Comparison of ENCODE assay signal across 2 cellular contexts in the genomic region with DNA sequence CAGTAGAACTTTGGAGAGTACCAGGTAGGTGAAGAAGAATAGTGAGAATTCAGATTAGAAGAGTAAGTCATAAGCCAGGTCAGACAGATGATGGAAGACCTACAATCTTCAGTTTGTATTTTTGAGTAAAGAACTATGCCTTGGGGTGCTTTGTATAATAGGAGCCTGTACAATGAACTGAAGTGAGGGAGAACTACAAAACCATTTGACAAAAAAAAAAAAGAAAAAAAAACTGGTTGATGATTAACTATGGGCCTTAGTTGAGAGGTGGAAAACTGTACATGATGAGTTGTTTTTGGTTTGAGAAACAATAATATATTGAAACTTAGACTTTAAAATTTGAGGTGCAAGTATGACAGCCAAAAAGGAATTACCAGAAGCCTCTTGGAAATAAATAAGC.
TF ChIP-seq lines count a peak whose summit lies in the region.

No MANE protein-coding gene starts in this region.

TF ChIP-seq in HCT116, 20 proteins besides CTCF, POLR2A, EP300 and RAD21:
- no peak for TF ChIP-seq ZFX (IDR thresholded peaks at IDR 0.05)
- no peak for TF ChIP-seq EZH2phosphoT487 (IDR thresholded peaks at IDR 0.05; ENCODE audit: borderline replicate concordance)
- no peak for TF ChIP-seq ATF3 (IDR thresholded peaks at IDR 0.05)
- TF ChIP-seq ELF1 (IDR thresholded peaks at IDR 0.05; ENCODE audit: borderline replicate concordance, low read depth), result no peak
- no peak for TF ChIP-seq SIN3A (IDR thresholded peaks at IDR 0.05; ENCODE audit: low read depth)
- TF ChIP-seq, protein P1, sequence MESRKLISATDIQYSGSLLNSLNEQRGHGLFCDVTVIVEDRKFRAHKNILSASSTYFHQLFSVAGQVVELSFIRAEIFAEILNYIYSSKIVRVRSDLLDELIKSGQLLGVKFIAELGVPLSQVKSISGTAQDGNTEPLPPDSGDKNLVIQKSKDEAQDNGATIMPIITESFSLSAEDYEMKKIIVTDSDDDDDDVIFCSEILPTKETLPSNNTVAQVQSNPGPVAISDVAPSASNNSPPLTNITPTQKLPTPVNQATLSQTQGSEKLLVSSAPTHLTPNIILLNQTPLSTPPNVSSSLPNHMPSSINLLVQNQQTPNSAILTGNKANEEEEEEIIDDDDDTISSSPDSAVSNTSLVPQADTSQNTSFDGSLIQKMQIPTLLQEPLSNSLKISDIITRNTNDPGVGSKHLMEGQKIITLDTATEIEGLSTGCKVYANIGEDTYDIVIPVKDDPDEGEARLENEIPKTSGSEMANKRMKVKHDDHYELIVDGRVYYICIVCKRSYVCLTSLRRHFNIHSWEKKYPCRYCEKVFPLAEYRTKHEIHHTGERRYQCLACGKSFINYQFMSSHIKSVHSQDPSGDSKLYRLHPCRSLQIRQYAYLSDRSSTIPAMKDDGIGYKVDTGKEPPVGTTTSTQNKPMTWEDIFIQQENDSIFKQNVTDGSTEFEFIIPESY (IDR thresholded peaks at IDR 0.05; ENCODE audit: extremely low read depth, insufficient replicate concordance, low read length), result no peak
- TF ChIP-seq, protein P2, sequence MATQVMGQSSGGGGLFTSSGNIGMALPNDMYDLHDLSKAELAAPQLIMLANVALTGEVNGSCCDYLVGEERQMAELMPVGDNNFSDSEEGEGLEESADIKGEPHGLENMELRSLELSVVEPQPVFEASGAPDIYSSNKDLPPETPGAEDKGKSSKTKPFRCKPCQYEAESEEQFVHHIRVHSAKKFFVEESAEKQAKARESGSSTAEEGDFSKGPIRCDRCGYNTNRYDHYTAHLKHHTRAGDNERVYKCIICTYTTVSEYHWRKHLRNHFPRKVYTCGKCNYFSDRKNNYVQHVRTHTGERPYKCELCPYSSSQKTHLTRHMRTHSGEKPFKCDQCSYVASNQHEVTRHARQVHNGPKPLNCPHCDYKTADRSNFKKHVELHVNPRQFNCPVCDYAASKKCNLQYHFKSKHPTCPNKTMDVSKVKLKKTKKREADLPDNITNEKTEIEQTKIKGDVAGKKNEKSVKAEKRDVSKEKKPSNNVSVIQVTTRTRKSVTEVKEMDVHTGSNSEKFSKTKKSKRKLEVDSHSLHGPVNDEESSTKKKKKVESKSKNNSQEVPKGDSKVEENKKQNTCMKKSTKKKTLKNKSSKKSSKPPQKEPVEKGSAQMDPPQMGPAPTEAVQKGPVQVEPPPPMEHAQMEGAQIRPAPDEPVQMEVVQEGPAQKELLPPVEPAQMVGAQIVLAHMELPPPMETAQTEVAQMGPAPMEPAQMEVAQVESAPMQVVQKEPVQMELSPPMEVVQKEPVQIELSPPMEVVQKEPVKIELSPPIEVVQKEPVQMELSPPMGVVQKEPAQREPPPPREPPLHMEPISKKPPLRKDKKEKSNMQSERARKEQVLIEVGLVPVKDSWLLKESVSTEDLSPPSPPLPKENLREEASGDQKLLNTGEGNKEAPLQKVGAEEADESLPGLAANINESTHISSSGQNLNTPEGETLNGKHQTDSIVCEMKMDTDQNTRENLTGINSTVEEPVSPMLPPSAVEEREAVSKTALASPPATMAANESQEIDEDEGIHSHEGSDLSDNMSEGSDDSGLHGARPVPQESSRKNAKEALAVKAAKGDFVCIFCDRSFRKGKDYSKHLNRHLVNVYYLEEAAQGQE (IDR thresholded peaks at IDR 0.05; ENCODE audit: low read depth), result no peak
- no peak for TF ChIP-seq CBX3 (IDR thresholded peaks at IDR 0.05; ENCODE audit: low read depth)
- TF ChIP-seq EGR1 (IDR thresholded peaks at IDR 0.05; ENCODE audit: low read depth), result no peak
- no peak for TF ChIP-seq FOSL1 (IDR thresholded peaks at IDR 0.05; ENCODE audit: low read depth)
- no peak for TF ChIP-seq POLR2AphosphoS5 (IDR thresholded peaks at IDR 0.05; ENCODE audit: low read depth, low read length)
- no peak for TF ChIP-seq ZNF274 (IDR thresholded peaks at IDR 0.05; ENCODE audit: low read depth, low read length)
- no peak for TF ChIP-seq SRF (IDR thresholded peaks at IDR 0.05; ENCODE audit: low read depth)
- no peak for TF ChIP-seq YY1 (IDR thresholded peaks at IDR 0.05; ENCODE audit: extremely low read depth, insufficient replicate concordance, low read depth, low read length)
- TF ChIP-seq SP1 (IDR thresholded peaks at IDR 0.05; ENCODE audit: low read depth), result no peak
- no peak for TF ChIP-seq TCF7L2 (IDR thresholded peaks at IDR 0.05; ENCODE audit: borderline replicate concordance, extremely low read depth, insufficient read depth, insufficient read length)
- no peak for TF ChIP-seq EZH2 (IDR thresholded peaks at IDR 0.05)
- no peak for TF ChIP-seq CEBPB (IDR thresholded peaks at IDR 0.05; ENCODE audit: low read depth)

TF ChIP-seq in HepG2, 621 proteins besides CTCF, POLR2A, EP300 and RAD21:
- TF ChIP-seq CEBPB (IDR thresholded peaks at IDR 0.05; ENCODE audit: borderline replicate concordance, low read depth, low read length), result no peak
- TF ChIP-seq, protein P3, sequence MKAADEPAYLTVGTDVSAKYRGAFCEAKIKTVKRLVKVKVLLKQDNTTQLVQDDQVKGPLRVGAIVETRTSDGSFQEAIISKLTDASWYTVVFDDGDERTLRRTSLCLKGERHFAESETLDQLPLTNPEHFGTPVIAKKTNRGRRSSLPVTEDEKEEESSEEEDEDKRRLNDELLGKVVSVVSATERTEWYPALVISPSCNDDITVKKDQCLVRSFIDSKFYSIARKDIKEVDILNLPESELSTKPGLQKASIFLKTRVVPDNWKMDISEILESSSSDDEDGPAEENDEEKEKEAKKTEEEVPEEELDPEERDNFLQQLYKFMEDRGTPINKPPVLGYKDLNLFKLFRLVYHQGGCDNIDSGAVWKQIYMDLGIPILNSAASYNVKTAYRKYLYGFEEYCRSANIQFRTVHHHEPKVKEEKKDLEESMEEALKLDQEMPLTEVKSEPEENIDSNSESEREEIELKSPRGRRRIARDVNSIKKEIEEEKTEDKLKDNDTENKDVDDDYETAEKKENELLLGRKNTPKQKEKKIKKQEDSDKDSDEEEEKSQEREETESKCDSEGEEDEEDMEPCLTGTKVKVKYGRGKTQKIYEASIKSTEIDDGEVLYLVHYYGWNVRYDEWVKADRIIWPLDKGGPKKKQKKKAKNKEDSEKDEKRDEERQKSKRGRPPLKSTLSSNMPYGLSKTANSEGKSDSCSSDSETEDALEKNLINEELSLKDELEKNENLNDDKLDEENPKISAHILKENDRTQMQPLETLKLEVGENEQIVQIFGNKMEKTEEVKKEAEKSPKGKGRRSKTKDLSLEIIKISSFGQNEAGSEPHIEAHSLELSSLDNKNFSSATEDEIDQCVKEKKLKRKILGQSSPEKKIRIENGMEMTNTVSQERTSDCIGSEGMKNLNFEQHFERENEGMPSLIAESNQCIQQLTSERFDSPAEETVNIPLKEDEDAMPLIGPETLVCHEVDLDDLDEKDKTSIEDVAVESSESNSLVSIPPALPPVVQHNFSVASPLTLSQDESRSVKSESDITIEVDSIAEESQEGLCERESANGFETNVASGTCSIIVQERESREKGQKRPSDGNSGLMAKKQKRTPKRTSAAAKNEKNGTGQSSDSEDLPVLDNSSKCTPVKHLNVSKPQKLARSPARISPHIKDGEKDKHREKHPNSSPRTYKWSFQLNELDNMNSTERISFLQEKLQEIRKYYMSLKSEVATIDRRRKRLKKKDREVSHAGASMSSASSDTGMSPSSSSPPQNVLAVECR (CRISPR knock-in tag; IDR thresholded peaks at IDR 0.05; ENCODE audit: borderline replicate concordance), result no peak
- TF ChIP-seq, protein P4, sequence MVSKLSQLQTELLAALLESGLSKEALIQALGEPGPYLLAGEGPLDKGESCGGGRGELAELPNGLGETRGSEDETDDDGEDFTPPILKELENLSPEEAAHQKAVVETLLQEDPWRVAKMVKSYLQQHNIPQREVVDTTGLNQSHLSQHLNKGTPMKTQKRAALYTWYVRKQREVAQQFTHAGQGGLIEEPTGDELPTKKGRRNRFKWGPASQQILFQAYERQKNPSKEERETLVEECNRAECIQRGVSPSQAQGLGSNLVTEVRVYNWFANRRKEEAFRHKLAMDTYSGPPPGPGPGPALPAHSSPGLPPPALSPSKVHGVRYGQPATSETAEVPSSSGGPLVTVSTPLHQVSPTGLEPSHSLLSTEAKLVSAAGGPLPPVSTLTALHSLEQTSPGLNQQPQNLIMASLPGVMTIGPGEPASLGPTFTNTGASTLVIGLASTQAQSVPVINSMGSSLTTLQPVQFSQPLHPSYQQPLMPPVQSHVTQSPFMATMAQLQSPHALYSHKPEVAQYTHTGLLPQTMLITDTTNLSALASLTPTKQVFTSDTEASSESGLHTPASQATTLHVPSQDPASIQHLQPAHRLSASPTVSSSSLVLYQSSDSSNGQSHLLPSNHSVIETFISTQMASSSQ (IDR thresholded peaks at IDR 0.05; ENCODE audit: low read depth), result 0 out of 2 replicates have a peak, but pooled peaks have one; percentile 29
- TF ChIP-seq, protein P4 (CRISPR knock-in tag; IDR thresholded peaks at IDR 0.05; ENCODE audit: borderline replicate concordance), result no peak
